ENCODE assay signal across 34 cellular contexts in the genomic region with DNA sequence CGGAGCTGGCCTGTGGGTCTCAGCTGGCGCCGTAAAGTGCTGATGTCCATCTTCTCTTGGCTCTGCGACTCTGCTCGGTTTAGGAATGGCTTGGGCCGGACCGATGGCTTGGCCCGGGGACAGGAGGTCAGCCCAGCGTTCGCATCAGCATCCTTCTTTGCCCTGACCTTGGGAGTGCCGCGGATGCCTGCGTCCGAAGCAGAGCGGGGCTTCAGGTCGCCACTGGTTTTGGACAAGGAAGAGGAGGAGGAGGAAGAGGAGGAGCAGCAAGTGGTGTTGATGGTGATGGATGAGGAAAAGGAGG.
"Had no signal": no experiment of that assay in that cellular context is flagged by ENCODE, and none has a peak within 500 bp of the region (broad histone marks: within the 10 kb centered on the region; RNA-seq: fewer than 3 reads in every experiment).

No MANE protein-coding gene starts in this region.

- H3K9me3 Mint-ChIP-seq: activated B cell treated with CpG ODN at 0.5 μM for 24 hours; activated CD4-positive, alpha-beta memory T cell treated with anti-CD3 and anti-CD28 coated beads for 36 hours; activated CD4-positive, alpha-beta T cell treated with anti-CD3 and anti-CD28 coated beads, Interleukin-2, amount 10 ng/mL, durations not matched to agents 24 days and 14 days; activated CD8-positive, alpha-beta T cell treated with anti-CD3 and anti-CD28 coated beads for 36 hours; activated naive CD4-positive, alpha-beta T cell treated with anti-CD3 and anti-CD28 coated beads for 36 hours; activated naive CD4-positive, alpha-beta T cell treated with anti-CD3 and anti-CD28 coated beads, Interleukin-2, amount 50 U/mL, for 72 hours; activated naive CD8-positive, alpha-beta T cell treated with anti-CD3 and anti-CD28 coated beads, Interleukin-2, amount 10 ng/mL, durations not matched to agents 7 days and 5 days; activated T-cell treated with anti-CD3 and anti-CD28 coated beads, Interleukin-2, amount 50 U/mL, for 4 hours; activated T-cell treated with anti-CD3 and anti-CD28 coated beads, Interleukin-2, amount 50 U/mL, for 72 hours; activated T-helper 1 cell treated with anti-CD3 and anti-CD28 coated beads, Interleukin-12 subunit alpha, Interleukin-12 subunit beta, Interleukin-2, Interleukin-4 antibody, amounts not matched to agents 30 ng/mL and 10 ng/mL and 1 ng/mL, durations not matched to agents 14 hours and 24 hours and 36 hours; activated T-helper 17 cell treated with anti-CD3 and anti-CD28 coated beads, Interleukin-2, amount 50 U/mL, for 72 hours; T-helper 1 cell treated with Interleukin-12 subunit alpha and Interleukin-12 subunit beta and Interleukin-4 antibody, amounts not matched to agents 30 μg/mL and 1 μg/mL, for 36 hours; T-helper 2 cell treated with Interferon-gamma antibody and Interleukin-4, amounts not matched to agents 5 μg/mL and 100 μg/mL, for 36 hours had no signal

- H3K4me1 ChIP-seq: adrenal gland, breast epithelium had no signal

- ATAC-seq: activated CD8-positive, alpha-beta T cell treated with anti-CD3 and anti-CD28 coated beads for 36 hours; activated naive CD4-positive, alpha-beta T cell treated with anti-CD3 and anti-CD28 coated beads, Interleukin-2, amount 50 U/mL, for 72 hours; activated T-cell treated with anti-CD3 and anti-CD28 coated beads, Interleukin-2, amount 50 U/mL, for 4 hours; activated T-cell treated with anti-CD3 and anti-CD28 coated beads, Interleukin-2, amount 50 U/mL, for 72 hours; activated T-helper 17 cell treated with anti-CD3 and anti-CD28 coated beads, Interleukin-2, amount 50 U/mL, for 72 hours; body of pancreas had no signal

- H3K9me3 ChIP-seq: adrenal gland, body of pancreas, breast epithelium had no signal

- H3K36me3 ChIP-seq: breast epithelium had no signal

- DNase-seq: activated B cell treated with CpG ODN at 0.5 μM for 24 hours; activated CD4-positive, alpha-beta memory T cell treated with anti-CD3 and anti-CD28 coated beads for 36 hours; activated CD4-positive, alpha-beta T cell treated with anti-CD3 and anti-CD28 coated beads for 4 hours; activated CD4-positive, alpha-beta T cell treated with anti-CD3 and anti-CD28 coated beads, Interleukin-2, amount 10 ng/mL, durations not matched to agents 24 days and 14 days; activated CD4-positive, alpha-beta T cell treated with anti-CD3 and anti-CD28 coated beads, Interleukin-2, amount 50 U/mL, for 1 hour; activated CD4-positive, alpha-beta T cell treated with anti-CD3 and anti-CD28 coated beads, Interleukin-2, amount 50 U/mL, for 4 hours; activated CD4-positive, CD25-positive, alpha-beta regulatory T cell treated with anti-CD3 and anti-CD28 coated beads, Interleukin-2, amount 50 U/mL, for 72 hours; activated CD8-positive, alpha-beta memory T cell treated with anti-CD3 and anti-CD28 coated beads, Interleukin-2, amount 50 U/mL, for 4 hours; activated CD8-positive, alpha-beta T cell treated with anti-CD3 and anti-CD28 coated beads for 36 hours; activated effector memory CD4-positive, alpha-beta T cell treated with anti-CD3 and anti-CD28 coated beads, Interleukin-2, amount 50 U/mL, for 16 hours; activated gamma-delta T cell treated with Interleukin-2 at 50 U/mL for 16 hours; activated naive CD4-positive, alpha-beta T cell; activated naive CD4-positive, alpha-beta T cell treated with anti-CD3 and anti-CD28 coated beads for 36 hours; activated naive CD4-positive, alpha-beta T cell treated with anti-CD3 and anti-CD28 coated beads, Interleukin-2, amount 50 U/mL, for 16 hours; activated naive CD8-positive, alpha-beta T cell treated with anti-CD3 and anti-CD28 coated beads, Interleukin-2, amount 10 ng/mL, durations not matched to agents 7 days and 5 days; activated T-cell treated with anti-CD3 and anti-CD28 coated beads for 4 hours; activated T-cell treated with anti-CD3 and anti-CD28 coated beads, Interleukin-2, amount 50 U/mL, for 1 hour; activated T-cell treated with anti-CD3 and anti-CD28 coated beads, Interleukin-2, amount 50 U/mL, for 4 hours; activated T-cell treated with anti-CD3 and anti-CD28 coated beads, Interleukin-2, amount 50 U/mL, for 72 hours; adrenal gland; amniotic stem cell; body of pancreas; brain microvascular endothelial cell; central memory CD4-positive, alpha-beta T cell; T-helper 1 cell; T-helper 2 cell; T-helper 9 cell had no signal

- H3K4me3 Mint-ChIP-seq: activated B cell treated with CpG ODN at 0.5 μM for 24 hours; activated CD4-positive, alpha-beta memory T cell treated with anti-CD3 and anti-CD28 coated beads for 36 hours; activated CD4-positive, alpha-beta T cell treated with anti-CD3 and anti-CD28 coated beads, Interleukin-2, amount 10 ng/mL, durations not matched to agents 24 days and 14 days; activated CD8-positive, alpha-beta T cell treated with anti-CD3 and anti-CD28 coated beads for 36 hours; activated naive CD4-positive, alpha-beta T cell treated with anti-CD3 and anti-CD28 coated beads for 36 hours; activated naive CD8-positive, alpha-beta T cell treated with anti-CD3 and anti-CD28 coated beads, Interleukin-2, amount 10 ng/mL, durations not matched to agents 7 days and 5 days; activated T-cell treated with anti-CD3 and anti-CD28 coated beads, Interleukin-2, amount 50 U/mL, for 4 hours; activated T-cell treated with anti-CD3 and anti-CD28 coated beads, Interleukin-2, amount 50 U/mL, for 72 hours; activated T-helper 1 cell treated with anti-CD3 and anti-CD28 coated beads, Interleukin-12 subunit alpha, Interleukin-12 subunit beta, Interleukin-2, Interleukin-4 antibody, amounts not matched to agents 30 ng/mL and 10 ng/mL and 1 ng/mL, durations not matched to agents 14 hours and 24 hours and 36 hours; activated T-helper 17 cell treated with anti-CD3 and anti-CD28 coated beads, Interleukin-2, amount 50 U/mL, for 72 hours; T-helper 1 cell treated with Interleukin-12 subunit alpha and Interleukin-12 subunit beta and Interleukin-4 antibody, amounts not matched to agents 30 μg/mL and 1 μg/mL, for 36 hours; T-helper 2 cell treated with Interferon-gamma antibody and Interleukin-4, amounts not matched to agents 5 μg/mL and 100 μg/mL, for 36 hours had no signal

- H3K27me3 ChIP-seq: adrenal gland, body of pancreas, brain microvascular endothelial cell, breast epithelium had no signal

- H3K27ac Mint-ChIP-seq: activated B cell treated with CpG ODN at 0.5 μM for 24 hours; activated CD4-positive, alpha-beta memory T cell treated with anti-CD3 and anti-CD28 coated beads for 36 hours; activated CD4-positive, alpha-beta T cell treated with anti-CD3 and anti-CD28 coated beads, Interleukin-2, amount 10 ng/mL, durations not matched to agents 24 days and 14 days; activated CD8-positive, alpha-beta T cell treated with anti-CD3 and anti-CD28 coated beads for 36 hours; activated naive CD4-positive, alpha-beta T cell treated with anti-CD3 and anti-CD28 coated beads for 36 hours; activated naive CD8-positive, alpha-beta T cell treated with anti-CD3 and anti-CD28 coated beads, Interleukin-2, amount 10 ng/mL, durations not matched to agents 7 days and 5 days; activated T-cell treated with anti-CD3 and anti-CD28 coated beads, Interleukin-2, amount 50 U/mL, for 72 hours; activated T-helper 1 cell treated with anti-CD3 and anti-CD28 coated beads, Interleukin-12 subunit alpha, Interleukin-12 subunit beta, Interleukin-2, Interleukin-4 antibody, amounts not matched to agents 30 ng/mL and 10 ng/mL and 1 ng/mL, durations not matched to agents 14 hours and 24 hours and 36 hours; activated T-helper 17 cell treated with anti-CD3 and anti-CD28 coated beads, Interleukin-2, amount 50 U/mL, for 72 hours; T-helper 1 cell treated with Interleukin-12 subunit alpha and Interleukin-12 subunit beta and Interleukin-4 antibody, amounts not matched to agents 30 μg/mL and 1 μg/mL, for 36 hours; T-helper 2 cell treated with Interferon-gamma antibody and Interleukin-4, amounts not matched to agents 5 μg/mL and 100 μg/mL, for 36 hours had no signal

- H3K27me3 Mint-ChIP-seq: activated B cell treated with CpG ODN at 0.5 μM for 24 hours; activated CD4-positive, alpha-beta memory T cell treated with anti-CD3 and anti-CD28 coated beads for 36 hours; activated CD4-positive, alpha-beta T cell treated with anti-CD3 and anti-CD28 coated beads, Interleukin-2, amount 10 ng/mL, durations not matched to agents 24 days and 14 days; activated CD8-positive, alpha-beta T cell treated with anti-CD3 and anti-CD28 coated beads for 36 hours; activated naive CD8-positive, alpha-beta T cell treated with anti-CD3 and anti-CD28 coated beads, Interleukin-2, amount 10 ng/mL, durations not matched to agents 7 days and 5 days; activated T-helper 17 cell treated with anti-CD3 and anti-CD28 coated beads, Interleukin-2, amount 50 U/mL, for 72 hours had no signal

- H3K4me1 Mint-ChIP-seq: activated B cell treated with CpG ODN at 0.5 μM for 24 hours; activated naive CD8-positive, alpha-beta T cell treated with anti-CD3 and anti-CD28 coated beads, Interleukin-2, amount 10 ng/mL, durations not matched to agents 7 days and 5 days; activated T-helper 17 cell treated with anti-CD3 and anti-CD28 coated beads, Interleukin-2, amount 50 U/mL, for 72 hours had no signal

- H3K27ac ChIP-seq: adrenal gland, body of pancreas, brain microvascular endothelial cell, breast epithelium, VCaP had no signal

- H3K4me3 ChIP-seq: adrenal gland, body of pancreas, breast epithelium had no signal
